8 cellular contexts compared by ENCODE assay signal in genomic region chr1:1304331-1305299, GRCh38. TPM values are rescaled to one million over a fixed set of nuclear protein-coding genes. Genes with fewer than 3 reads are reported as not detected.
DNase-seq lines count a peak whose midpoint lies in the region; ATAC-seq and TF ChIP-seq lines count a peak whose summit lies in the region.

No MANE protein-coding gene starts in this region.

- no peak for DNase-seq in CD8-positive, alpha-beta memory T cell
- DNase-seq in LHCN-M2 (ENCODE audit: low read depth) (peak; percentile 77), WERI-Rb-1 (peak; percentile 97), foreskin fibroblast (peak; percentile 70 to 89), nephron progenitor cell (peak; percentile 76), GM20000 (ENCODE audit: low spot score) (no peak)

- no peaks in the 10 kb centered on the region for H3K27me3 Mint-ChIP-seq in CD8-positive, alpha-beta memory T cell
- H3K27me3 Mint-ChIP-seq in nephron progenitor cell (ENCODE audit: low read depth, poor library complexity): peaks cover 6% of the 10 kb centered on the region

- H3K4me1 ChIP-seq in CD8-positive, alpha-beta memory T cell (ENCODE audit: insufficient read depth, low read length): peaks cover 37% of the 10 kb centered on the region

- CTCF ChIA-PET in CD8-positive, alpha-beta memory T cell (lab: Charles Lee): interaction anchor here (1.0 to 1.9 kb wide), 7 partner anchors 10 to 201 kb away, joined by 3 to 12 read pairs (median 6); partner anchors contain the start of gene AURKAIP1

- POLR2A ChIA-PET in CD8-positive, alpha-beta memory T cell (lab: Charles Lee): interaction anchor here (0.9 to 1.0 kb wide), 2 partner anchors 13 to 31 kb away, joined by 3 read pairs; partner anchors contain the start of gene UBE2J2

- H3K36me3 ChIP-seq in CD8-positive, alpha-beta memory T cell (ENCODE audit: insufficient read depth, low read length): no peaks in the 10 kb centered on the region
- H3K36me3 ChIP-seq in WERI-Rb-1: peaks cover 28% of the 10 kb centered on the region

- no peaks in the 10 kb centered on the region for H3K27me3 ChIP-seq in CD8-positive, alpha-beta memory T cell (ENCODE audit: insufficient read depth, low read length, poor library complexity, severe bottlenecking)
- H3K27me3 ChIP-seq in WERI-Rb-1 (ENCODE audit: insufficient read depth, low read depth, severe bottlenecking): no peaks in the 10 kb centered on the region

- peak overlapping the region; percentile 56 for H3K4me3 ChIP-seq in CD8-positive, alpha-beta memory T cell (ENCODE audit: low read length)
- H3K4me3 ChIP-seq in WERI-Rb-1 (ENCODE audit: low read depth, low read length) (peak overlapping the region; percentile 97), foreskin fibroblast (ENCODE audit: low read depth in 1 of 2, low read length in 2 of 2) (peak overlapping the region; percentile 73 to 84)

- peak overlapping the region in 3 of 8 donors; percentile 80 to 94 (median 85) for H3K27ac Mint-ChIP-seq in CD8-positive, alpha-beta memory T cell
- peak overlapping the region; percentile 69 for H3K27ac Mint-ChIP-seq in nephron progenitor cell

- peaks cover 15 to 31% (median 22%) of the 10 kb centered on the region in 3 donors for H3K4me1 Mint-ChIP-seq in CD8-positive, alpha-beta memory T cell
- H3K4me1 Mint-ChIP-seq in nephron progenitor cell: peaks cover 27% of the 10 kb centered on the region

- H3K9me3 ChIP-seq in CD8-positive, alpha-beta memory T cell (ENCODE audit: low read length): no peaks in the 10 kb centered on the region
- no peaks in the 10 kb centered on the region for H3K9me3 ChIP-seq in WERI-Rb-1 (ENCODE audit: severe bottlenecking)

- peak overlapping the region in 6 of 7 donors; percentile 47 to 93 (median 86) for H3K4me3 Mint-ChIP-seq in CD8-positive, alpha-beta memory T cell
- H3K4me3 Mint-ChIP-seq in nephron progenitor cell: peak overlapping the region; percentile 68

- peaks cover 0 to 4% (median 0%) of the 10 kb centered on the region in 3 donors for H3K36me3 Mint-ChIP-seq in CD8-positive, alpha-beta memory T cell
- no peaks in the 10 kb centered on the region for H3K36me3 Mint-ChIP-seq in nephron progenitor cell (ENCODE audit: low read depth)

- no peaks in the 10 kb centered on the region for H3K9me3 Mint-ChIP-seq in CD8-positive, alpha-beta memory T cell
- H3K9me3 Mint-ChIP-seq in nephron progenitor cell: no peaks in the 10 kb centered on the region

- 0 out of 2 replicates have a peak, but pooled peaks have one; percentile 5 for TF ChIP-seq CTCF in WERI-Rb-1 (IDR thresholded peaks at IDR 0.05; ENCODE audit: low read depth, low read length)
- no peak for TF ChIP-seq CTCF in foreskin fibroblast (IDR thresholded peaks at IDR 0.05; ENCODE audit: low read depth, low read length)
- no peak for TF ChIP-seq CTCF in nephron progenitor cell (IDR thresholded peaks at IDR 0.05)
- no peak for TF ChIP-seq CTCF in GM20000 (IDR thresholded peaks at IDR 0.05; ENCODE audit: extremely low read depth, missing control alignments)

- ATAC-seq in GM18519 (IDR thresholded peaks at IDR 0.05; ENCODE audit: low FRiP score, unreplicated experiment) (no peak), GM21526 (IDR thresholded peaks at IDR 0.05; ENCODE audit: low FRiP score, unreplicated experiment) (no peak)

- peak overlapping the region; percentile 72 for H3K27ac ChIP-seq in CD8-positive, alpha-beta memory T cell (ENCODE audit: low read depth, low read length)
- peak overlapping the region; percentile 99 for H3K27ac ChIP-seq in WERI-Rb-1

RNA-seq across cellular contexts. Expression of gene ACAP3, which starts 3.1 kb away (rescaled TPM):
- 10 to 100 TPM; 36.4 to 38.8 TPM for total RNA-seq in CD8-positive, alpha-beta memory T cell
- 6.9 TPM for polyA plus RNA-seq in CD8-positive, alpha-beta memory T cell
- 71.0 and 76.4 TPM in 2 replicates for total RNA-seq in LHCN-M2 (2014; rRNA removed)
- 31.5 TPM for polyA plus RNA-seq in LHCN-M2 (2012)

RNA-seq across cellular contexts. Expression of gene PUSL1, which starts 3.8 kb away (rescaled TPM):
- total RNA-seq in CD8-positive, alpha-beta memory T cell: 10 to 100 TPM; 32.9 to 34.3 TPM
- polyA plus RNA-seq in CD8-positive, alpha-beta memory T cell: 22.0 TPM
- total RNA-seq in LHCN-M2 (2014; rRNA removed): 31.8 and 34.3 TPM in 2 replicates
- 24.3 TPM for polyA plus RNA-seq in LHCN-M2 (2012)

RNA-seq across cellular contexts. Expression of gene INTS11, which starts 19.8 kb away (rescaled TPM):
- 100 to 1,000 TPM; 117 to 118 TPM for total RNA-seq in CD8-positive, alpha-beta memory T cell
- polyA plus RNA-seq in CD8-positive, alpha-beta memory T cell: 70.5 TPM
- total RNA-seq in LHCN-M2 (2014; rRNA removed): 76.0 and 85.4 TPM in 2 replicates
- polyA plus RNA-seq in LHCN-M2 (2012): 77.4 TPM

RNA-seq across cellular contexts. Expression of gene CPTP, which starts 20.0 kb away (rescaled TPM):
- 10 to 100 TPM; 17.6 to 18.3 TPM for total RNA-seq in CD8-positive, alpha-beta memory T cell
- 23.6 TPM for polyA plus RNA-seq in CD8-positive, alpha-beta memory T cell
- 27.7 and 28.9 TPM in 2 replicates for total RNA-seq in LHCN-M2 (2014; rRNA removed)
- 17.8 TPM for polyA plus RNA-seq in LHCN-M2 (2012)

RNA-seq across cellular contexts. Expression of gene SCNN1D, which starts 24.4 kb away (rescaled TPM):
- 1 to 10 TPM; 2.9 to 5.0 TPM for total RNA-seq in CD8-positive, alpha-beta memory T cell
- 0.09 TPM for polyA plus RNA-seq in CD8-positive, alpha-beta memory T cell
- 1.5 and 4.1 TPM in 2 replicates for total RNA-seq in LHCN-M2 (2014; rRNA removed)
- 0.95 TPM for polyA plus RNA-seq in LHCN-M2 (2012)

Comparison
In these comparisons a context has a peak if more than half of its experiments do, and no peak if none do; other contexts are left out.
1. DNase-seq: peak in LHCN-M2 (single experiment), WERI-Rb-1 (single experiment), foreskin fibroblast (2 of 2) and nephron progenitor cell (single experiment); none in CD8-positive, alpha-beta memory T cell (0 of 5) and GM20000 (single experiment).
2. Peak in every context shown above with its lines, with median percentiles within 50 percentile points of each other: H3K4me3 ChIP-seq.